Comparison of ENCODE assay signal across 8 cellular contexts in genomic region chr17:76725580-76726230, GRCh38. TPM values are rescaled to one million over a fixed set of nuclear protein-coding genes. Genes with fewer than 3 reads are reported as not detected.
DNase-seq lines count a peak whose midpoint lies in the region; ATAC-seq and TF ChIP-seq lines count a peak whose summit lies in the region.

No MANE protein-coding gene starts in this region.

- peaks cover 7% of the 10 kb centered on the region; the same call in 1 of the 2 replicates for H3F3A ChIP-seq in GM23338 (replicated peaks; ENCODE audit: low read depth)

- peak overlapping the region; percentile 67; the same call in 1 of the 2 replicates for H3K27ac Mint-ChIP-seq in GM23338
- H3K27ac Mint-ChIP-seq in memory B cell, result peak overlapping the region; percentile 99

- peak overlapping the region; percentile 86; the same call in 1 of the 2 replicates for H2AFZ ChIP-seq in GM23338

- DNase-seq in GM03348 (ENCODE audit: low spot score) (peak; percentile 59), GM23338 (ENCODE audit: low spot score) (peak; percentile 38), MG63 (peak; percentile 54), memory B cell (ENCODE audit: low spot score in 2 of 2) (peak; percentile 47 to 69), kidney glomerular epithelial cell (lab: John Stamatoyannopoulos, UW) (no peak)
- DNase-seq in activated CD4-positive, alpha-beta T cell treated with anti-CD3 and anti-CD28 coated beads, Interleukin-2, amount 50 U/mL, for 48 hours, result peak; percentile 79 to 83
- DNase-seq in effector CD4-positive, alpha-beta T cell, result peak; percentile 58
- peak; percentile 55 to 69 for DNase-seq in stimulated activated CD8-positive, alpha-beta memory T cell treated with anti-CD3 and anti-CD28 coated beads, Interleukin-2, amount 100 ng/mL, for 48 hours (ENCODE audit: low read depth in 2 of 2)

- peak overlapping the region; percentile 45; the same call in 1 of the 2 replicates for H3K27ac ChIP-seq in GM23338 (ENCODE audit: low read depth)

- H3K4me3 Mint-ChIP-seq in GM23338 (peak overlapping the region; percentile 90), memory B cell (peak overlapping the region; percentile 95)

- H3K4me1 Mint-ChIP-seq in GM23338 (peaks cover 10% of the 10 kb centered on the region; the same call in 2 of the 3 replicates), memory B cell (peaks cover 17% of the 10 kb centered on the region)

- H3K4me3 ChIP-seq in GM23338 (peak overlapping the region; percentile 99), MG63 (peak overlapping the region; percentile 99)

- H3K9me3 ChIP-seq in MG63, result no peaks in the 10 kb centered on the region

- peak overlapping the region; percentile 98 for H3K4me2 ChIP-seq in GM23338

- ATAC-seq in GM23338, result peak; percentile 12
- peak; percentile 10 for ATAC-seq in memory B cell (ENCODE audit: low read depth)

- H3K27me3 ChIP-seq in GM23338 (ENCODE audit: insufficient read depth), result no peaks in the 10 kb centered on the region
- H3K27me3 ChIP-seq in MG63, result no peaks in the 10 kb centered on the region

- H4K20me1 ChIP-seq in GM23338 (replicated peaks; ENCODE audit: insufficient read depth), result peaks cover 16% of the 10 kb centered on the region

- H3K79me2 ChIP-seq in GM23338 (replicated peaks; ENCODE audit: insufficient read depth), result peaks cover 57% of the 10 kb centered on the region

- H3K27me3 Mint-ChIP-seq in GM23338 (ENCODE audit: insufficient read depth, low read depth, poor library complexity) (peaks cover 5% of the 10 kb centered on the region), memory B cell (no peaks in the 10 kb centered on the region)

- H3K36me3 ChIP-seq in GM23338 (ENCODE audit: insufficient read depth) (peaks cover 22% of the 10 kb centered on the region), MG63 (peaks cover 61% of the 10 kb centered on the region)

- H3K36me3 Mint-ChIP-seq in GM23338 (ENCODE audit: low read depth), result peaks cover 58% of the 10 kb centered on the region
- peaks cover 6% of the 10 kb centered on the region for H3K36me3 Mint-ChIP-seq in memory B cell

- peaks cover 16% of the 10 kb centered on the region for H3K4me1 ChIP-seq in GM23338 (ENCODE audit: insufficient read depth)

- no peak for TF ChIP-seq CTCF in GM23338 (conservative IDR thresholded peaks at IDR 0.05; ENCODE audit: low read depth in 2 of 2)

- H3K9me2 ChIP-seq in GM23338 (ENCODE audit: insufficient read depth), result no peaks in the 10 kb centered on the region

- H3K9me3 Mint-ChIP-seq in GM23338 (no peaks in the 10 kb centered on the region), memory B cell (no peaks in the 10 kb centered on the region)

TF ChIP-seq in GM23338, 12 proteins besides CTCF, POLR2A, EP300 and RAD21:
- TF ChIP-seq CREB1 (CRISPR knock-in tag; IDR thresholded peaks at IDR 0.05; ENCODE audit: low read depth) (0 out of 2 replicates have a peak, but pooled peaks have one; percentile 18), JUNB (IDR thresholded peaks at IDR 0.05; ENCODE audit: unreplicated experiment) (no peak)

RNA-seq across cellular contexts. Expression of gene JMJD6, which starts 0.7 kb away (rescaled TPM):
- total RNA-seq in GM23338 (2014; rRNA removed; shearing (Covaris generic)), result 11.3 and 12.8 TPM in 2 replicates
- 11.4 and 12.7 TPM in 2 replicates for polyA plus RNA-seq in GM23338 (2016; fragmentation: Nextera tagmentation; extraction: Ambion mirVana)
- total RNA-seq in MG63 (2014; rRNA removed; shearing (Covaris generic); ENCODE audit: low replicate concordance), result 28.2 and 55.1 TPM in 2 replicates

RNA-seq across cellular contexts. Expression of gene METTL23, which starts 0.9 kb away (rescaled TPM):
- total RNA-seq in GM23338 (2014; rRNA removed; shearing (Covaris generic)), result 41.6 and 43.2 TPM in 2 replicates
- 51.6 and 55.9 TPM in 2 replicates for polyA plus RNA-seq in GM23338 (2016; fragmentation: Nextera tagmentation; extraction: Ambion mirVana)
- 44.4 and 44.9 TPM in 2 replicates for total RNA-seq in MG63 (2014; rRNA removed; shearing (Covaris generic); ENCODE audit: low replicate concordance)

RNA-seq across cellular contexts. Expression of gene SRSF2, which starts 11.4 kb away (rescaled TPM):
- total RNA-seq in GM23338 (2014; rRNA removed; shearing (Covaris generic)), result 524 and 547 TPM in 2 replicates
- 305 and 317 TPM in 2 replicates for polyA plus RNA-seq in GM23338 (2016; fragmentation: Nextera tagmentation; extraction: Ambion mirVana)
- total RNA-seq in MG63 (2014; rRNA removed; shearing (Covaris generic); ENCODE audit: low replicate concordance), result 292 and 619 TPM in 2 replicates

RNA-seq across cellular contexts. Expression of gene MFSD11, which starts 12.2 kb away (rescaled TPM):
- total RNA-seq in GM23338 (2014; rRNA removed; shearing (Covaris generic)), result 25.5 and 35.3 TPM in 2 replicates
- polyA plus RNA-seq in GM23338 (2016; fragmentation: Nextera tagmentation; extraction: Ambion mirVana), result 9.3 and 10.2 TPM in 2 replicates
- 23.8 and 24.9 TPM in 2 replicates for total RNA-seq in MG63 (2014; rRNA removed; shearing (Covaris generic); ENCODE audit: low replicate concordance)

RNA-seq across cellular contexts. Expression of gene MXRA7, which starts 14.9 kb away (rescaled TPM):
- total RNA-seq in GM23338 (2014; rRNA removed; shearing (Covaris generic)), result 29.2 and 46.6 TPM in 2 replicates
- 11.4 and 12.1 TPM in 2 replicates for polyA plus RNA-seq in GM23338 (2016; fragmentation: Nextera tagmentation; extraction: Ambion mirVana)
- total RNA-seq in MG63 (2014; rRNA removed; shearing (Covaris generic); ENCODE audit: low replicate concordance), result 53.8 and 65.4 TPM in 2 replicates
